ENCODE assay signal across 20 cellular contexts in the genomic region with DNA sequence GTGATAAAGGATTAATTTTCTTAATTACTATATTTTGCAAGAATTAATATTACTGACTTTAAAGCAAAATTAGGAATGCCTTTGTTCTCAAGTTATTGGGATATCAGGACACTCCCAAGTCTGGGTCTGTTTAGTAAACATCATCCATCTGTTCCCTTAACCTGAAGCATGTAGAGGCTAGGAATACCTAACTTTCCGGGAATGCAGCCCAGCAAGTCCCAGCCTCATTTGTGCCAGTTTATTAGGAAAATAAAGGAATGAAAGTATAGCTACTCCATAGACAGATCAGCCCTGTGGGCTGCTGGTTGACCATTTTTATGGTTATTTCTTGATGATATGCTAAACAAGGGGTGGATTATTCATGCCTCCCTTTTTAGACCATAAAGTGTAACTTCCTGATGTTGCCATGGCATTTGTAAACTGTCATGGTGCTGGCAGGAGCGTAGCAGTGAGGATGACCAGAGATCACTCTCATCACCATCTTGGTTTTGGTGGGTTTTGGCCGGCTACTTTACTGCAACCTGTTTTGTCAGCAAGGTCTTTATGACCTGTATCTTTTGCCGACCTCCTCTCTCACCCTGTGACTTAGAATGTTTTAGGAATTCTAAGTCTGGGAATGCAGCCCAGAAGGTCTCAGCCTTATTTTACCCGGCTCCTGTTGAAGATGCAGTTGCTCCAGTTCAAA.
"Had no signal": no experiment of that assay in that cellular context is flagged by ENCODE, and none has a peak within 500 bp of the region (broad histone marks: within the 10 kb centered on the region; RNA-seq: fewer than 3 reads in every experiment).

No MANE protein-coding gene starts in this region.

- FAIRE-seq: kidney had no signal

- H3K9me3 ChIP-seq: breast epithelium, esophagus muscularis mucosa, ovary, testis had no signal

- H3K4me1 Mint-ChIP-seq: activated naive CD8-positive, alpha-beta T cell treated with anti-CD3 and anti-CD28 coated beads, Interleukin-2, amount 10 ng/mL, durations not matched to agents 7 days and 5 days; stimulated activated naive CD8-positive, alpha-beta T cell treated with anti-CD3 and anti-CD28 coated beads, Interleukin-15, amount 100 ng/mL, for 72 hours had no signal

- H3K4me3 ChIP-seq: breast epithelium, esophagus muscularis mucosa, heart left ventricle, ovary, testis had no signal

- H3K27ac Mint-ChIP-seq: activated naive CD8-positive, alpha-beta T cell treated with anti-CD3 and anti-CD28 coated beads, Interleukin-2, amount 10 ng/mL, durations not matched to agents 7 days and 5 days; activated T-cell treated with anti-CD3 and anti-CD28 coated beads, Interleukin-2, amount 50 U/mL, for 72 hours; endodermal cell; stimulated activated naive CD8-positive, alpha-beta T cell treated with anti-CD3 and anti-CD28 coated beads, Interleukin-15, amount 100 ng/mL, for 72 hours; T-helper 2 cell treated with Interferon-gamma antibody and Interleukin-4, amounts not matched to agents 5 μg/mL and 100 μg/mL, for 36 hours had no signal

- H3K27ac ChIP-seq: breast epithelium, esophagus muscularis mucosa, heart left ventricle, ovary, testis had no signal

- DNase-seq: activated CD4-positive, alpha-beta T cell treated with anti-CD3 and anti-CD28 coated beads, Interleukin-2, amount 50 U/mL, for 48 hours; activated CD4-positive, CD25-positive, alpha-beta regulatory T cell treated with anti-CD3 and anti-CD28 coated beads, Interleukin-2, amount 50 U/mL, for 72 hours; activated gamma-delta T cell treated with Interleukin-2 at 50 U/mL for 16 hours; activated naive CD8-positive, alpha-beta T cell treated with anti-CD3 and anti-CD28 coated beads, Interleukin-2, amount 10 ng/mL, durations not matched to agents 7 days and 5 days; activated T-cell treated with anti-CD3 and anti-CD28 coated beads, Interleukin-2, amount 50 U/mL, for 72 hours; anterior cingulate cortex; endodermal cell; foreskin melanocyte; heart left ventricle; kidney; ovary; retina; stimulated activated CD4-positive, alpha-beta T cell treated with anti-CD3 and anti-CD28 coated beads, Interleukin-15, amount 100 ng/mL, for 24 hours; stimulated activated CD4-positive, alpha-beta T cell treated with anti-CD3 and anti-CD28 coated beads, Interleukin-4, amount 100 ng/mL, for 24 hours; stimulated activated naive CD8-positive, alpha-beta T cell treated with anti-CD3 and anti-CD28 coated beads, Interleukin-15, amount 100 ng/mL, for 72 hours; testis had no signal

- H3K27me3 Mint-ChIP-seq: activated naive CD8-positive, alpha-beta T cell treated with anti-CD3 and anti-CD28 coated beads, Interleukin-2, amount 10 ng/mL, durations not matched to agents 7 days and 5 days; stimulated activated naive CD8-positive, alpha-beta T cell treated with anti-CD3 and anti-CD28 coated beads, Interleukin-15, amount 100 ng/mL, for 72 hours had no signal

- H3K4me1 ChIP-seq: breast epithelium, esophagus muscularis mucosa had no signal

- H3K36me3 ChIP-seq: breast epithelium, esophagus muscularis mucosa, heart left ventricle, ovary had no signal

- ATAC-seq: activated T-cell treated with anti-CD3 and anti-CD28 coated beads, Interleukin-2, amount 50 U/mL, for 72 hours; heart left ventricle; stimulated activated naive CD8-positive, alpha-beta T cell treated with anti-CD3 and anti-CD28 coated beads, Interleukin-15, amount 100 ng/mL, for 72 hours had no signal

- H3K9me3 Mint-ChIP-seq: activated naive CD8-positive, alpha-beta T cell treated with anti-CD3 and anti-CD28 coated beads, Interleukin-2, amount 10 ng/mL, durations not matched to agents 7 days and 5 days; activated T-cell treated with anti-CD3 and anti-CD28 coated beads, Interleukin-2, amount 50 U/mL, for 72 hours; endodermal cell; neural crest cell; stimulated activated naive CD8-positive, alpha-beta T cell treated with anti-CD3 and anti-CD28 coated beads, Interleukin-15, amount 100 ng/mL, for 72 hours had no signal

- H3K27me3 ChIP-seq: breast epithelium, esophagus muscularis mucosa, heart left ventricle, ovary, testis had no signal

- H3K36me3 Mint-ChIP-seq: activated naive CD8-positive, alpha-beta T cell treated with anti-CD3 and anti-CD28 coated beads, Interleukin-2, amount 10 ng/mL, durations not matched to agents 7 days and 5 days had no signal

- H3K4me3 Mint-ChIP-seq: activated naive CD8-positive, alpha-beta T cell treated with anti-CD3 and anti-CD28 coated beads, Interleukin-2, amount 10 ng/mL, durations not matched to agents 7 days and 5 days; activated T-cell treated with anti-CD3 and anti-CD28 coated beads, Interleukin-2, amount 50 U/mL, for 72 hours; endodermal cell; neural crest cell; stimulated activated naive CD8-positive, alpha-beta T cell treated with anti-CD3 and anti-CD28 coated beads, Interleukin-15, amount 100 ng/mL, for 72 hours; T-helper 2 cell treated with Interferon-gamma antibody and Interleukin-4, amounts not matched to agents 5 μg/mL and 100 μg/mL, for 36 hours had no signal
